In genomic region chr6:119891638-119892037, GRCh38 we compare ENCODE assay signal across 17 cellular contexts.
"Had no signal": no experiment of that assay in that cellular context is flagged by ENCODE, and none has a peak within 500 bp of the region (broad histone marks: within the 10 kb centered on the region; RNA-seq: fewer than 3 reads in every experiment).

No MANE protein-coding gene starts in this region.

- DNase-seq: dorsolateral prefrontal cortex; effector CD4-positive, alpha-beta T cell; gastrocnemius medialis; head of caudate nucleus; left ventricle myocardium superior; lower lobe of right lung; naive thymus-derived CD8-positive, alpha-beta T cell; nephron progenitor cell; nucleus accumbens; stimulated activated CD4-positive, alpha-beta T cell treated with anti-CD3 and anti-CD28 coated beads, Interleukin-12 subunit alpha, Interleukin-12 subunit beta, amount 100 ng/mL, for 4 hours; stimulated activated CD4-positive, alpha-beta T cell treated with anti-CD3 and anti-CD28 coated beads, Interleukin-2, amount 100 ng/mL, for 24 hours; stimulated activated CD4-positive, alpha-beta T cell treated with anti-CD3 and anti-CD28 coated beads, Interleukin-4, amount 100 ng/mL, for 4 hours; upper lobe of left lung had no signal

- H3K27me3 Mint-ChIP-seq: stimulated activated memory B cell treated with anti-CD40 and anti-IgM and Interleukin-4, amounts not matched to agents 10 μg/mL and 1 μg/mL and 100 μg/mL, for 72 hours; stimulated activated naive CD8-positive, alpha-beta T cell treated with anti-CD3 and anti-CD28 coated beads, Interleukin-15, Interleukin-2, amounts not matched to agents 100 ng/mL and 50 ng/mL, for 24 hours had no signal

- H3K4me1 Mint-ChIP-seq: naive thymus-derived CD8-positive, alpha-beta T cell had no signal

- H3K4me3 Mint-ChIP-seq: naive thymus-derived CD8-positive, alpha-beta T cell; nephron progenitor cell; stimulated activated memory B cell treated with anti-CD40 and anti-IgM and Interleukin-4, amounts not matched to agents 10 μg/mL and 1 μg/mL and 100 μg/mL, for 72 hours; stimulated activated naive CD8-positive, alpha-beta T cell treated with anti-CD3 and anti-CD28 coated beads, Interleukin-15, Interleukin-2, amounts not matched to agents 100 ng/mL and 50 ng/mL, for 24 hours had no signal

- H3K9me3 Mint-ChIP-seq: naive thymus-derived CD8-positive, alpha-beta T cell; nephron progenitor cell; stimulated activated memory B cell treated with anti-CD40 and anti-IgM and Interleukin-4, amounts not matched to agents 10 μg/mL and 1 μg/mL and 100 μg/mL, for 72 hours; stimulated activated naive CD8-positive, alpha-beta T cell treated with anti-CD3 and anti-CD28 coated beads, Interleukin-15, Interleukin-2, amounts not matched to agents 100 ng/mL and 50 ng/mL, for 24 hours had no signal

- ATAC-seq: esophagus mucosa; gastrocnemius medialis; left ventricle myocardium superior; lower lobe of right lung; naive thymus-derived CD8-positive, alpha-beta T cell; sciatic nerve had no signal

- H3K27ac Mint-ChIP-seq: naive thymus-derived CD8-positive, alpha-beta T cell; nephron progenitor cell; stimulated activated memory B cell treated with anti-CD40 and anti-IgM and Interleukin-4, amounts not matched to agents 10 μg/mL and 1 μg/mL and 100 μg/mL, for 72 hours; stimulated activated naive CD8-positive, alpha-beta T cell treated with anti-CD3 and anti-CD28 coated beads, Interleukin-15, Interleukin-2, amounts not matched to agents 100 ng/mL and 50 ng/mL, for 24 hours had no signal

- H3K36me3 Mint-ChIP-seq: naive thymus-derived CD8-positive, alpha-beta T cell; stimulated activated memory B cell treated with anti-CD40 and anti-IgM and Interleukin-4, amounts not matched to agents 10 μg/mL and 1 μg/mL and 100 μg/mL, for 72 hours had no signal
